ENCODE assay signal across 14 cellular contexts in genomic region chr2:128621074-128621473, GRCh38.
A peak's percentile ranks its signal among the peaks of the same experiment; 100 is the strongest.
DNase-seq lines count a peak whose midpoint lies in the region; ATAC-seq and TF ChIP-seq lines count a peak whose summit lies in the region.
"Had no signal": no experiment of that assay in that cellular context is flagged by ENCODE, and none has a peak within 500 bp of the region (broad histone marks: within the 10 kb centered on the region; RNA-seq: fewer than 3 reads in every experiment).

No MANE protein-coding gene starts in this region.

- peaks cover 11% of the 10 kb centered on the region for H3K9me3 Mint-ChIP-seq in neural progenitor cell
- H3K9me3 Mint-ChIP-seq: CD4-positive, CD25-positive, alpha-beta regulatory T cell; CD8-positive, alpha-beta T cell had no signal

- peaks cover 12% of the 10 kb centered on the region for H3K27me3 Mint-ChIP-seq in neural progenitor cell (ENCODE audit: insufficient read depth, low read depth)
- H3K27me3 Mint-ChIP-seq: CD4-positive, CD25-positive, alpha-beta regulatory T cell had no signal

- H4K20me1 ChIP-seq in neural progenitor cell (ENCODE audit: low read depth), result no peaks in the 10 kb centered on the region

- TF ChIP-seq RAD21 in Ishikawa (IDR thresholded peaks at IDR 0.05; ENCODE audit: low read depth), result no peak

- no peaks in the 10 kb centered on the region for H3K27me3 ChIP-seq in neural progenitor cell

- no peaks in the 10 kb centered on the region for H3F3A ChIP-seq in neural progenitor cell (ENCODE audit: low read depth)

- H3K4me3 ChIP-seq in HEK293 (ENCODE audit: low read depth, low read length), result no peak overlapping the region
- H3K4me3 ChIP-seq in neural progenitor cell, result no peak overlapping the region
- H3K4me3 ChIP-seq: HAP-1 had no signal

- H3K4me3 Mint-ChIP-seq in neural progenitor cell, result no peak overlapping the region
- H3K4me3 Mint-ChIP-seq: CD4-positive, CD25-positive, alpha-beta regulatory T cell; CD8-positive, alpha-beta T cell had no signal

- no peak overlapping the region for H3K4me2 ChIP-seq in neural progenitor cell

- no peaks in the 10 kb centered on the region for H3K36me3 Mint-ChIP-seq in neural progenitor cell
- H3K36me3 Mint-ChIP-seq: CD4-positive, CD25-positive, alpha-beta regulatory T cell; CD8-positive, alpha-beta T cell had no signal

- H3K4me1 Mint-ChIP-seq in neural progenitor cell, result peaks cover 18% of the 10 kb centered on the region

- TF ChIP-seq CTCF in HEK293 (tag by site-specific recombination; IDR thresholded peaks at IDR 0.05) (no peak), neural progenitor cell (IDR thresholded peaks at IDR 0.05) (no peak)

- TF ChIP-seq EP300 in Ishikawa (IDR thresholded peaks at IDR 0.05; ENCODE audit: borderline replicate concordance), result no peak

- peak overlapping the region; percentile 12 for H3K27ac Mint-ChIP-seq in neural progenitor cell
- H3K27ac Mint-ChIP-seq: CD4-positive, CD25-positive, alpha-beta regulatory T cell; CD8-positive, alpha-beta T cell had no signal

- no peak for DNase-seq in neural progenitor cell (ENCODE audit: low spot score)
- no peak for DNase-seq in epidermal melanocyte (ENCODE audit: insufficient read length, low spot score)
- DNase-seq: C1 segment of cervical spinal cord; Caco-2; CD4-positive, CD25-positive, alpha-beta regulatory T cell; CD8-positive, alpha-beta T cell; DMS153; DND-41; GOT3 had no signal

- H3K79me2 ChIP-seq in neural progenitor cell (ENCODE audit: low read depth), result no peaks in the 10 kb centered on the region

- ATAC-seq in HG02885 (IDR thresholded peaks at IDR 0.05; ENCODE audit: poor library complexity, unreplicated experiment) (no peak), HG03175 (IDR thresholded peaks at IDR 0.05; ENCODE audit: unreplicated experiment) (no peak)
- ATAC-seq: CD8-positive, alpha-beta T cell had no signal

- POLR2A ChIA-PET in HEK293 (lab: Yijun Ruan, JAX), result no interaction called here

- H2AFZ ChIP-seq in neural progenitor cell (replicated peaks), result no peak overlapping the region

- H3K4me1 ChIP-seq in HEK293 (ENCODE audit: control insufficient read depth, insufficient read depth, low read length), result peaks cover 4% of the 10 kb centered on the region; the same call in 1 of the 2 replicates
- H3K4me1 ChIP-seq in neural progenitor cell, result peaks cover under 1% of the 10 kb centered on the region
- H3K4me1 ChIP-seq: Caco-2, HAP-1 had no signal

- H3K27ac ChIP-seq in HEK293 (ENCODE audit: extremely low read depth, low read depth, low read length) (no peak overlapping the region), neural progenitor cell (no peak overlapping the region)

- CTCF ChIA-PET in HEK293 (lab: Yijun Ruan, JAX), result no interaction called here

- no peak overlapping the region for H3K9ac ChIP-seq in neural progenitor cell

- H3K36me3 ChIP-seq in HEK293 (ENCODE audit: control insufficient read depth in 2 of 2, insufficient read depth in 1 of 2, low read length in 2 of 2) (no peaks in the 10 kb centered on the region), neural progenitor cell (no peaks in the 10 kb centered on the region)
- H3K36me3 ChIP-seq: HAP-1 had no signal

- H3K9me3 ChIP-seq in HEK293 (ENCODE audit: control insufficient read depth, insufficient read depth, low read depth, low read length) (no peaks in the 10 kb centered on the region), neural progenitor cell (ENCODE audit: low read depth) (no peaks in the 10 kb centered on the region)
- H3K9me3 ChIP-seq: Caco-2, HAP-1 had no signal

TF ChIP-seq in HEK293, 187 proteins besides CTCF, POLR2A, EP300 and RAD21:
- TF ChIP-seq ZNF10 (tag by site-specific recombination; IDR thresholded peaks at IDR 0.05) (no peak), REST (tag by site-specific recombination; IDR thresholded peaks at IDR 0.05) (peak; percentile 40; the same call in 1 of the 2 replicates)

TF ChIP-seq in Ishikawa, 13 proteins besides CTCF, POLR2A, EP300 and RAD21:
- TF ChIP-seq TCF12 (IDR thresholded peaks at IDR 0.05; ENCODE audit: low read depth) (no peak), REST (IDR thresholded peaks at IDR 0.05; ENCODE audit: low read depth) (peak; percentile 64)
